8 cellular contexts compared by ENCODE assay signal in the genomic region with DNA sequence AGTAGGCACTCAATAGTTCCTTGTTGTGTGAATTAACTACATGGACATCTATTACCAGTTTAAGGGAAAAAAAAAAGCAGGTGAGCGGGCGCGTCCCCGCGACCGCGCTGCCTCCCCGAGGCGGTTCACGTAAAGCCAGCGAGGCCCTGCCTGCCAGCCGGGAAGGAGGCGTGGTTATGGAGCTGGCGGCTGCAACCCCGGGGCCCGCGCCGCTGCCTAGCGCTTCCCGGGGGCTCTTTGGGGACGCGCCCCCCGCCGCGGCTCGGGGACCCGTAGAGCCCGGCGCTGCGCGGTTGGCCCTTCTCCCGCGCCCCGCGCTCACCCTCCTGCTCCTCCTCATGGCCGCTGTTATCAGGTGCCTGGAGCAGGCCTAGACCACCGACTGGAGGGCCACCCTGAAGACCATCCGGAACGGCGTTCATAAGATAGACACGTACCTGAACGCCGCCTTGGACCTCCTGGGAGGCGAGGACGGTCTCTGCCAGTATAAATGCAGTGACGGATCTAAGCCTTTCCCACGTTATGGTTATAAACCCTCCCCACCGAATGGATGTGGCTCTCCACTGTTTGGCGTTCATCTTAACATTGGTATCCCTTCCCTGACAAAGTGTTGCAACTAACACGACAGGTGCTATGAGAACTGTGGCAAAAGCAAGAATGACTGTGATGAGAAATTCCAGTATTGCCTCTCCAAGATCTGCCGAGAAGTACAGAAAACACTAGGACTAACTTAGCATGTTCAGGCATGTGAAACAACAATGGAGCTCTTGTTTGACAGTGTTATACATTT. TPM values are rescaled to one million over a fixed set of nuclear protein-coding genes. Genes with fewer than 3 reads are reported as not detected.
DNase-seq lines count a peak whose midpoint lies in the region; ATAC-seq, FAIRE-seq and TF ChIP-seq lines count a peak whose summit lies in the region.

No MANE protein-coding gene starts in this region.

- peaks cover 17% of the 10 kb centered on the region for H3F3A ChIP-seq in DOHH2 (ENCODE audit: control insufficient read depth, insufficient read depth)

- peaks cover 21% of the 10 kb centered on the region for H3K79me2 ChIP-seq in DOHH2 (ENCODE audit: control insufficient read depth, low read length)

- H3K27me3 ChIP-seq in DOHH2 (ENCODE audit: control insufficient read depth, low read length) (no peaks in the 10 kb centered on the region), body of pancreas (no peaks in the 10 kb centered on the region), iPS-20b (ENCODE audit: insufficient read depth, low read length) (no peaks in the 10 kb centered on the region), small intestine (ENCODE audit: control insufficient read depth in 2 of 2, insufficient read depth in 2 of 2, low read length in 2 of 2) (no peaks in the 10 kb centered on the region)

- H3K9me3 ChIP-seq in DOHH2 (ENCODE audit: control insufficient read depth, insufficient read depth, low read length) (no peaks in the 10 kb centered on the region), body of pancreas (no peaks in the 10 kb centered on the region), iPS-20b (ENCODE audit: insufficient read depth, low read depth, low read length) (no peaks in the 10 kb centered on the region), small intestine (ENCODE audit: control insufficient read depth, low read depth) (no peaks in the 10 kb centered on the region)

- peak in 2 of 3 donors; percentile 27 to 32 for TF ChIP-seq POLR2A in body of pancreas (IDR thresholded peaks at IDR 0.05)

- H4K20me1 ChIP-seq in DOHH2 (ENCODE audit: control insufficient read depth, insufficient read depth, low read depth, low read length) = no peaks in the 10 kb centered on the region

- no peak for TF ChIP-seq CTCF in DOHH2 (IDR thresholded peaks at IDR 0.05; ENCODE audit: low read depth, low read length, poor library complexity, severe bottlenecking)
- TF ChIP-seq CTCF in body of pancreas (IDR thresholded peaks at IDR 0.05) = peak in 3 of 7 experiments; percentile 7 to 15 (median 14)

- no peaks in the 10 kb centered on the region for H3K9me2 ChIP-seq in DOHH2 (replicated peaks; ENCODE audit: control insufficient read depth, low read length)

- H3K4me1 ChIP-seq in DOHH2 (ENCODE audit: control insufficient read depth, low read length) (peaks cover 21% of the 10 kb centered on the region), body of pancreas (peaks cover 37% of the 10 kb centered on the region), iPS-20b (ENCODE audit: insufficient read depth, low read length) (peaks cover 8% of the 10 kb centered on the region; the same call in 1 of the 2 replicates), small intestine (ENCODE audit: control insufficient read depth in 2 of 2, insufficient read depth in 1 of 2, low read depth in 1 of 2, low read length in 1 of 2) (peaks cover 0 to 4% of the 10 kb centered on the region in 2 donors)

- 2 to 6% methylated on average over 29 to 50 of the region's 51 CpGs for WGBS in body of pancreas, 2 donors
- whole genome bisulfite sequencing in small intestine, 3 donors = 3 to 7% (median 7%) methylated on average over 40 to 51 of the region's 51 CpGs

- ATAC-seq in body of pancreas = peak; percentile 19
- no peak for ATAC-seq in HG03354 (IDR thresholded peaks at IDR 0.05; ENCODE audit: poor library complexity, severe bottlenecking, unreplicated experiment)
- no peak for ATAC-seq in GM18520 (IDR thresholded peaks at IDR 0.05; ENCODE audit: unreplicated experiment)

- H3K9ac ChIP-seq in iPS-20b (ENCODE audit: low read depth, low read length) = peak overlapping the region; percentile 54; the same call in 1 of the 2 replicates

- H3K36me3 ChIP-seq in DOHH2 (ENCODE audit: control insufficient read depth, low read length) = peaks cover 28% of the 10 kb centered on the region
- H3K36me3 ChIP-seq in body of pancreas (replicated peaks in 1 of 2; ENCODE audit: insufficient read depth in 1 of 2, low read depth in 2 of 2) = no peaks in the 10 kb centered on the region
- peaks cover 23% of the 10 kb centered on the region for H3K36me3 ChIP-seq in iPS-20b (ENCODE audit: insufficient read depth, low read depth, low read length)
- H3K36me3 ChIP-seq in small intestine (ENCODE audit: control insufficient read depth in 2 of 2, insufficient read depth in 2 of 2, low read length in 2 of 2) = no peaks in the 10 kb centered on the region

- H3K27ac ChIP-seq in DOHH2 (ENCODE audit: low read depth, low read length) = no peak overlapping the region
- H3K27ac ChIP-seq in body of pancreas = peak overlapping the region; percentile 28 to 86 (median 79)
- no peak overlapping the region for H3K27ac ChIP-seq in iPS-20b (ENCODE audit: low read length)
- no peak overlapping the region for H3K27ac ChIP-seq in small intestine (ENCODE audit: low read depth in 1 of 2, low read length in 1 of 2)

- DNase-seq in NCI-H1048 (lab: John Stamatoyannopoulos, UW) (peak; percentile 70), T-helper 2 cell (peak; percentile 34 to 79 (median 42)), body of pancreas (peak; percentile 74 to 81 (median 76)), small intestine (peak; percentile 68)

- FAIRE-seq in small intestine (lab: Jason Lieb, UNC) = no peak

- intact Hi-C loops in body of pancreas (cut with DNase I) = no loop called here

- peak overlapping the region; percentile 40 for H3K4me2 ChIP-seq in DOHH2 (ENCODE audit: low read length)

- H3K4me3 ChIP-seq in DOHH2 (ENCODE audit: low read length) (peak overlapping the region; percentile 13; the same call in 1 of the 2 replicates), body of pancreas (peak overlapping the region; percentile 24 to 50), iPS-20b (ENCODE audit: low read length) (peak overlapping the region; percentile 68), small intestine (ENCODE audit: low read depth in 1 of 2, low read length in 2 of 2) (peak overlapping the region; percentile 3 to 65)

RNA-seq across cellular contexts. Expression of a gene that starts 2.6 kb away (rescaled TPM):
- 10 to 100 TPM; 23.6 to 48.5 TPM for total RNA-seq in body of pancreas
- polyA plus RNA-seq in small intestine = 10 to 100 TPM; 17.3 to 19.0 (median 17.5) TPM

RNA-seq across cellular contexts. Expression of a gene that starts 35.6 kb away (rescaled TPM):
- under 1 TPM in 1 of 2 donors, not detected in 1; 0.52 TPM for total RNA-seq in body of pancreas
- 1 to 10 TPM in 2 of 3 donors, under 1 TPM in 1; 0.22 to 5.3 (median 1.4) TPM for polyA plus RNA-seq in small intestine

RNA-seq across cellular contexts. Expression of a gene that starts 35.8 kb away (rescaled TPM):
- total RNA-seq in body of pancreas = 1 to 10 TPM; 6.7 to 8.9 TPM
- polyA plus RNA-seq in small intestine = 10 to 100 TPM; 11.6 to 29.9 (median 18.9) TPM

Comparison
In these comparisons a context has a peak if more than half of its experiments do, and no peak if none do; other contexts are left out.
1. H3K27ac ChIP-seq: peak in body of pancreas (4 of 4); none in DOHH2 (single experiment), iPS-20b (single experiment) and small intestine (0 of 2).
2. H3K4me3 ChIP-seq: peak in every context shown above with its lines; median percentile 68 in iPS-20b; 37 in body of pancreas; 34 in small intestine; 13 in DOHH2.
3. Peak in every context shown above with its lines, with median percentiles within 50 percentile points of each other: DNase-seq.